In the genomic region with DNA sequence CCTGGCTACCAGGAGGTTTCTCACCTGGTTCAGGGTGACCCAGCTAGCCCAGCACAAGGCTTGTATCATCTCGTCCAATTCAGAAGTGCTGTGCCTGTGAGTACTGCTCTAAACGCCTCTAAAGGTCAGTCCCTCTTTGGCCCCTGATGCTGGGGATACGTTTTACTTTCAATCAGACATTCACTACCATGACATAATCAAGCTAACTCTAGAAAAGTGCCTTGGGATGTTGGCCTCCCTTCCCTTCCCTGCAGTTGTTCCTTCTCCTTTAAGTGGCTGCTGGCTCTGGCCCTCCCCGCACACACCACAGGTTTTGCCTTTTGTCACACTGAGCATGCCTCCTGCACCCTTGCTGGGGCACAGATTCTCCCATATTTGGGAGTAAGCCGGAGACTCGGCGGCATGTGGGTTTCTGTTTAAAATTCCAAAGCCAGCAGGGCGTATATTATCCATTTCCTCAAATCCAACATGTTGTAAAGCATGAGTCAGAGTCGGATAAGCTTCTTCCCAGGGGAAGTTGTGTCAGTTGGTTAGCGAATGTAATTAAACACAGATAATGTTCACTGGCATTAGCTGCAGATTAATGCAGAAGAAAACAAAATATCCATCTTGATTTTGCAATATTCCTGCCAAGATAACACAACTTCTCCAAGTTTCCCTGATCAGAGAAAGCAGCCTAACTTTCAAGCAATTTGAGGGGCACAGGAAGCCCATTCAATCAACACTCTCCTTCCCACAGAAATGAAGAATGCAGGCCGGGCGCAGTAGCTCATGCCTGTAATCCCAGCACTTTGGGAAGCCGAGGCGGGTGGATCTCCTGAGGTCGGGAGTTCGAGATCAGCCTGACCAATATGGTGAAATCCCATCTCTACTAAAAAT, we compare ENCODE assay signal across 1 cellular context.
A peak's percentile ranks its signal among the peaks of the same experiment; 100 is the strongest.
TF ChIP-seq lines count a peak whose summit lies in the region.

No MANE protein-coding gene starts in this region.

TF ChIP-seq in H1, 55 proteins besides CTCF, POLR2A, EP300 and RAD21 (continued from another document):
- TF ChIP-seq RNF2 (IDR thresholded peaks at IDR 0.05; ENCODE audit: borderline replicate concordance, low read depth, low read length, missing control alignments, poor library complexity, severe bottlenecking) (no peak), TEAD4 (IDR thresholded peaks at IDR 0.05; ENCODE audit: low read depth, low read length) (peak; percentile 90), EZH2 (IDR thresholded peaks at IDR 0.05; ENCODE audit: low read depth, low read length, severe bottlenecking) (no peak), BACH1 (IDR thresholded peaks at IDR 0.05; ENCODE audit: low read length) (no peak), RFX5 (IDR thresholded peaks at IDR 0.05; ENCODE audit: borderline replicate concordance, low read depth, low read length) (no peak), TAF1 (IDR thresholded peaks at IDR 0.05; ENCODE audit: low read depth, low read length) (peak; percentile 90), SP4 (IDR thresholded peaks at IDR 0.05; ENCODE audit: low read length) (peak; percentile 90; the same call in 1 of the 2 replicates), JUND (IDR thresholded peaks at IDR 0.05; ENCODE audit: low read length) (peak; percentile 93), BCL11A (IDR thresholded peaks at IDR 0.05; ENCODE audit: low read depth in 2 of 2, low read length in 2 of 2) (no peak), YY1 (IDR thresholded peaks at IDR 0.05; ENCODE audit: low read depth, low read length) (peak; percentile 65), FOSL1 (IDR thresholded peaks at IDR 0.05; ENCODE audit: insufficient read depth, low read depth, low read length) (no peak), NRF1 (IDR thresholded peaks at IDR 0.05; ENCODE audit: low read depth, low read length) (no peak), KDM5A (IDR thresholded peaks at IDR 0.05; ENCODE audit: low read length) (no peak), SP1 (IDR thresholded peaks at IDR 0.05; ENCODE audit: low read depth, low read length) (peak; percentile 76), MAFK (IDR thresholded peaks at IDR 0.05; ENCODE audit: low read depth, low read length) (no peak), ZNF274 (IDR thresholded peaks at IDR 0.05; ENCODE audit: borderline replicate concordance, extremely low read depth, low read length) (no peak), SAP30 (IDR thresholded peaks at IDR 0.05; ENCODE audit: insufficient read depth, insufficient replicate concordance, low read length) (no peak), KDM4A (IDR thresholded peaks at IDR 0.05; ENCODE audit: low read depth, low read length, severe bottlenecking) (no peak), TCF12 (IDR thresholded peaks at IDR 0.05; ENCODE audit: low read depth, low read length) (peak; percentile 75), SIX5 (IDR thresholded peaks at IDR 0.05; ENCODE audit: low read depth, low read length) (no peak), HDAC6 (IDR thresholded peaks at IDR 0.05; ENCODE audit: low read depth, low read length) (no peak), POU5F1 (IDR thresholded peaks at IDR 0.05; ENCODE audit: low read depth, low read length) (no peak), POLR2AphosphoS5 (IDR thresholded peaks at IDR 0.05; ENCODE audit: low read depth, low read length) (peak; percentile 96), JUN (IDR thresholded peaks at IDR 0.05; ENCODE audit: low read depth, low read length) (peak; percentile 21; the same call in 1 of the 2 replicates), CBX8 (IDR thresholded peaks at IDR 0.05; ENCODE audit: borderline replicate concordance, low read depth, low read length) (no peak), CBX5 (IDR thresholded peaks at IDR 0.05; ENCODE audit: low read depth, low read length) (no peak), CREB1 (IDR thresholded peaks at IDR 0.05) (peak; percentile 54), EGR1 (IDR thresholded peaks at IDR 0.05; ENCODE audit: borderline replicate concordance, low read depth, low read length) (0 out of 2 replicates have a peak, but pooled peaks have one; percentile 8), GABPA (IDR thresholded peaks at IDR 0.05; ENCODE audit: borderline replicate concordance, insufficient read depth, low read length) (no peak), SIRT6 (IDR thresholded peaks at IDR 0.05; ENCODE audit: low read length) (no peak), NANOG (IDR thresholded peaks at IDR 0.05; ENCODE audit: insufficient read depth, low read depth, low read length, poor library complexity, severe bottlenecking) (peak; percentile 55), RXRA (IDR thresholded peaks at IDR 0.05; ENCODE audit: insufficient read depth, low read depth, low read length) (0 out of 2 replicates have a peak, but pooled peaks have one; percentile 52), PHF8 (conservative IDR thresholded peaks at IDR 0.05; ENCODE audit: low read depth, low read length) (no peak), TAF7 (optimal IDR thresholded peaks at IDR 0.05; ENCODE audit: borderline replicate concordance, low read depth, low read length) (peak; percentile 79), TBP (IDR thresholded peaks at IDR 0.05; ENCODE audit: low read depth, low read length) (peak; percentile 89), ASH2L (IDR thresholded peaks at IDR 0.05; ENCODE audit: low read length) (peak; percentile 86), KDM1A (IDR thresholded peaks at IDR 0.05; ENCODE audit: borderline replicate concordance, low read length) (no peak), SP2 (IDR thresholded peaks at IDR 0.05; ENCODE audit: low read length) (no peak), GTF2F1 (IDR thresholded peaks at IDR 0.05; ENCODE audit: borderline replicate concordance, low read depth, low read length) (peak; percentile 53; the same call in 1 of the 2 replicates), HDAC2 (IDR thresholded peaks at IDR 0.05; ENCODE audit: borderline replicate concordance in 1 of 2, low read depth in 2 of 2, low read length in 2 of 2) (peak in 1 of 2 experiments; percentile 77; a peak in 1 of 4 replicates), SRF (IDR thresholded peaks at IDR 0.05; ENCODE audit: low read depth, low read length) (peak; percentile 100), CEBPB (IDR thresholded peaks at IDR 0.05; ENCODE audit: low read depth, low read length) (no peak; the same call in 1 of the 2 replicates)
- TF ChIP-seq, protein P1, sequence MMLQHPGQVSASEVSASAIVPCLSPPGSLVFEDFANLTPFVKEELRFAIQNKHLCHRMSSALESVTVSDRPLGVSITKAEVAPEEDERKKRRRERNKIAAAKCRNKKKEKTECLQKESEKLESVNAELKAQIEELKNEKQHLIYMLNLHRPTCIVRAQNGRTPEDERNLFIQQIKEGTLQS (IDR thresholded peaks at IDR 0.05; ENCODE audit: insufficient read depth, low read depth, low read length), result no peak
- TF ChIP-seq, protein P2, sequence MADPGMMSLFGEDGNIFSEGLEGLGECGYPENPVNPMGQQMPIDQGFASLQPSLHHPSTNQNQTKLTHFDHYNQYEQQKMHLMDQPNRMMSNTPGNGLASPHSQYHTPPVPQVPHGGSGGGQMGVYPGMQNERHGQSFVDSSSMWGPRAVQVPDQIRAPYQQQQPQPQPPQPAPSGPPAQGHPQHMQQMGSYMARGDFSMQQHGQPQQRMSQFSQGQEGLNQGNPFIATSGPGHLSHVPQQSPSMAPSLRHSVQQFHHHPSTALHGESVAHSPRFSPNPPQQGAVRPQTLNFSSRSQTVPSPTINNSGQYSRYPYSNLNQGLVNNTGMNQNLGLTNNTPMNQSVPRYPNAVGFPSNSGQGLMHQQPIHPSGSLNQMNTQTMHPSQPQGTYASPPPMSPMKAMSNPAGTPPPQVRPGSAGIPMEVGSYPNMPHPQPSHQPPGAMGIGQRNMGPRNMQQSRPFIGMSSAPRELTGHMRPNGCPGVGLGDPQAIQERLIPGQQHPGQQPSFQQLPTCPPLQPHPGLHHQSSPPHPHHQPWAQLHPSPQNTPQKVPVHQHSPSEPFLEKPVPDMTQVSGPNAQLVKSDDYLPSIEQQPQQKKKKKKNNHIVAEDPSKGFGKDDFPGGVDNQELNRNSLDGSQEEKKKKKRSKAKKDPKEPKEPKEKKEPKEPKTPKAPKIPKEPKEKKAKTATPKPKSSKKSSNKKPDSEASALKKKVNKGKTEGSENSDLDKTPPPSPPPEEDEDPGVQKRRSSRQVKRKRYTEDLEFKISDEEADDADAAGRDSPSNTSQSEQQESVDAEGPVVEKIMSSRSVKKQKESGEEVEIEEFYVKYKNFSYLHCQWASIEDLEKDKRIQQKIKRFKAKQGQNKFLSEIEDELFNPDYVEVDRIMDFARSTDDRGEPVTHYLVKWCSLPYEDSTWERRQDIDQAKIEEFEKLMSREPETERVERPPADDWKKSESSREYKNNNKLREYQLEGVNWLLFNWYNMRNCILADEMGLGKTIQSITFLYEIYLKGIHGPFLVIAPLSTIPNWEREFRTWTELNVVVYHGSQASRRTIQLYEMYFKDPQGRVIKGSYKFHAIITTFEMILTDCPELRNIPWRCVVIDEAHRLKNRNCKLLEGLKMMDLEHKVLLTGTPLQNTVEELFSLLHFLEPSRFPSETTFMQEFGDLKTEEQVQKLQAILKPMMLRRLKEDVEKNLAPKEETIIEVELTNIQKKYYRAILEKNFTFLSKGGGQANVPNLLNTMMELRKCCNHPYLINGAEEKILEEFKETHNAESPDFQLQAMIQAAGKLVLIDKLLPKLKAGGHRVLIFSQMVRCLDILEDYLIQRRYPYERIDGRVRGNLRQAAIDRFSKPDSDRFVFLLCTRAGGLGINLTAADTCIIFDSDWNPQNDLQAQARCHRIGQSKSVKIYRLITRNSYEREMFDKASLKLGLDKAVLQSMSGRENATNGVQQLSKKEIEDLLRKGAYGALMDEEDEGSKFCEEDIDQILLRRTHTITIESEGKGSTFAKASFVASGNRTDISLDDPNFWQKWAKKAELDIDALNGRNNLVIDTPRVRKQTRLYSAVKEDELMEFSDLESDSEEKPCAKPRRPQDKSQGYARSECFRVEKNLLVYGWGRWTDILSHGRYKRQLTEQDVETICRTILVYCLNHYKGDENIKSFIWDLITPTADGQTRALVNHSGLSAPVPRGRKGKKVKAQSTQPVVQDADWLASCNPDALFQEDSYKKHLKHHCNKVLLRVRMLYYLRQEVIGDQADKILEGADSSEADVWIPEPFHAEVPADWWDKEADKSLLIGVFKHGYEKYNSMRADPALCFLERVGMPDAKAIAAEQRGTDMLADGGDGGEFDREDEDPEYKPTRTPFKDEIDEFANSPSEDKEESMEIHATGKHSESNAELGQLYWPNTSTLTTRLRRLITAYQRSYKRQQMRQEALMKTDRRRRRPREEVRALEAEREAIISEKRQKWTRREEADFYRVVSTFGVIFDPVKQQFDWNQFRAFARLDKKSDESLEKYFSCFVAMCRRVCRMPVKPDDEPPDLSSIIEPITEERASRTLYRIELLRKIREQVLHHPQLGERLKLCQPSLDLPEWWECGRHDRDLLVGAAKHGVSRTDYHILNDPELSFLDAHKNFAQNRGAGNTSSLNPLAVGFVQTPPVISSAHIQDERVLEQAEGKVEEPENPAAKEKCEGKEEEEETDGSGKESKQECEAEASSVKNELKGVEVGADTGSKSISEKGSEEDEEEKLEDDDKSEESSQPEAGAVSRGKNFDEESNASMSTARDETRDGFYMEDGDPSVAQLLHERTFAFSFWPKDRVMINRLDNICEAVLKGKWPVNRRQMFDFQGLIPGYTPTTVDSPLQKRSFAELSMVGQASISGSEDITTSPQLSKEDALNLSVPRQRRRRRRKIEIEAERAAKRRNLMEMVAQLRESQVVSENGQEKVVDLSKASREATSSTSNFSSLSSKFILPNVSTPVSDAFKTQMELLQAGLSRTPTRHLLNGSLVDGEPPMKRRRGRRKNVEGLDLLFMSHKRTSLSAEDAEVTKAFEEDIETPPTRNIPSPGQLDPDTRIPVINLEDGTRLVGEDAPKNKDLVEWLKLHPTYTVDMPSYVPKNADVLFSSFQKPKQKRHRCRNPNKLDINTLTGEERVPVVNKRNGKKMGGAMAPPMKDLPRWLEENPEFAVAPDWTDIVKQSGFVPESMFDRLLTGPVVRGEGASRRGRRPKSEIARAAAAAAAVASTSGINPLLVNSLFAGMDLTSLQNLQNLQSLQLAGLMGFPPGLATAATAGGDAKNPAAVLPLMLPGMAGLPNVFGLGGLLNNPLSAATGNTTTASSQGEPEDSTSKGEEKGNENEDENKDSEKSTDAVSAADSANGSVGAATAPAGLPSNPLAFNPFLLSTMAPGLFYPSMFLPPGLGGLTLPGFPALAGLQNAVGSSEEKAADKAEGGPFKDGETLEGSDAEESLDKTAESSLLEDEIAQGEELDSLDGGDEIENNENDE (IDR thresholded peaks at IDR 0.05; ENCODE audit: insufficient replicate concordance, low read length), result peak; percentile 88
- TF ChIP-seq, protein P3, sequence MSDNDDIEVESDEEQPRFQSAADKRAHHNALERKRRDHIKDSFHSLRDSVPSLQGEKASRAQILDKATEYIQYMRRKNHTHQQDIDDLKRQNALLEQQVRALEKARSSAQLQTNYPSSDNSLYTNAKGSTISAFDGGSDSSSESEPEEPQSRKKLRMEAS (IDR thresholded peaks at IDR 0.05), result peak; percentile 78
- TF ChIP-seq, protein P4, sequence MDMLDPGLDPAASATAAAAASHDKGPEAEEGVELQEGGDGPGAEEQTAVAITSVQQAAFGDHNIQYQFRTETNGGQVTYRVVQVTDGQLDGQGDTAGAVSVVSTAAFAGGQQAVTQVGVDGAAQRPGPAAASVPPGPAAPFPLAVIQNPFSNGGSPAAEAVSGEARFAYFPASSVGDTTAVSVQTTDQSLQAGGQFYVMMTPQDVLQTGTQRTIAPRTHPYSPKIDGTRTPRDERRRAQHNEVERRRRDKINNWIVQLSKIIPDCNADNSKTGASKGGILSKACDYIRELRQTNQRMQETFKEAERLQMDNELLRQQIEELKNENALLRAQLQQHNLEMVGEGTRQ (IDR thresholded peaks at IDR 0.05; ENCODE audit: low read length), result no peak
- TF ChIP-seq, protein P5, sequence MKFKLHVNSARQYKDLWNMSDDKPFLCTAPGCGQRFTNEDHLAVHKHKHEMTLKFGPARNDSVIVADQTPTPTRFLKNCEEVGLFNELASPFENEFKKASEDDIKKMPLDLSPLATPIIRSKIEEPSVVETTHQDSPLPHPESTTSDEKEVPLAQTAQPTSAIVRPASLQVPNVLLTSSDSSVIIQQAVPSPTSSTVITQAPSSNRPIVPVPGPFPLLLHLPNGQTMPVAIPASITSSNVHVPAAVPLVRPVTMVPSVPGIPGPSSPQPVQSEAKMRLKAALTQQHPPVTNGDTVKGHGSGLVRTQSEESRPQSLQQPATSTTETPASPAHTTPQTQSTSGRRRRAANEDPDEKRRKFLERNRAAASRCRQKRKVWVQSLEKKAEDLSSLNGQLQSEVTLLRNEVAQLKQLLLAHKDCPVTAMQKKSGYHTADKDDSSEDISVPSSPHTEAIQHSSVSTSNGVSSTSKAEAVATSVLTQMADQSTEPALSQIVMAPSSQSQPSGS (IDR thresholded peaks at IDR 0.05; ENCODE audit: low read length), result peak; percentile 72
- TF ChIP-seq, protein P6, sequence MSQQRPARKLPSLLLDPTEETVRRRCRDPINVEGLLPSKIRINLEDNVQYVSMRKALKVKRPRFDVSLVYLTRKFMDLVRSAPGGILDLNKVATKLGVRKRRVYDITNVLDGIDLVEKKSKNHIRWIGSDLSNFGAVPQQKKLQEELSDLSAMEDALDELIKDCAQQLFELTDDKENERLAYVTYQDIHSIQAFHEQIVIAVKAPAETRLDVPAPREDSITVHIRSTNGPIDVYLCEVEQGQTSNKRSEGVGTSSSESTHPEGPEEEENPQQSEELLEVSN (IDR thresholded peaks at IDR 0.05), result no peak
